Comparison of ENCODE assay signal across 1 cellular context in the genomic region with DNA sequence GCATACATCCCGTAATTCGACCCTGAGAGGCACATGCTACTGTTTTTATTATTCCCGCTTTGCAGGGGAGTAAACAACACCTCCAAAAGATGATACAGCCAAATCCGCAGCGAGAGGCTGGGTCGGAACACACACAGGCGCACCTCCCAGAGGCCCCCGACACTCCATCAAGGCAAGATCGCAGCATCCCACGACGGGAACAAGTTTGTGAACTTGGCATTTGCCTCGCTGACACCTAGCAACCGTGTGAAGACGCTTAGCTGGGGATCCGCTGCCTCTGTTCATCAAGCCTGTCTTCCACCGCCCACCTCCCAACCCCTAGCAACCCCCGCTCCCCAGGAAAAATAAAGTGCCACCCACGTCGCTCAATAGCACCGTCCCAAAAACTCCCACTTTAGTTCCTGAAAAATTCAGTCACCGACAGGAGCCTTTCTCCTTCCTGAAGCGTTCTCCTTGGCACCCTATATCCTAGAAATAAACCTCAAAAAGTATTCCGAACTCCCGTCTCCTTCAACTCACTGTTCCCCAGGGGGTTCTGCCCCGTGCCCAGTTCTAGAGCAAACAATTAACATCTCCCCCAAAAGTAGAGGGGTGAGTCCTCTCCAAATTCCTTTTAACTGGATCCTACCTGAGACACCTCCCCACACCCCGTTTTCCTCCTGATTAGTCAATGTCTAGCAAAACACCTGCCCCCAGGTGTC.
TF ChIP-seq lines count a peak whose summit lies in the region.

No MANE protein-coding gene starts in this region.

TF ChIP-seq in IMR-90, 13 proteins besides CTCF, POLR2A, EP300 and RAD21 (continued from another document):
- TF ChIP-seq, protein P1, sequence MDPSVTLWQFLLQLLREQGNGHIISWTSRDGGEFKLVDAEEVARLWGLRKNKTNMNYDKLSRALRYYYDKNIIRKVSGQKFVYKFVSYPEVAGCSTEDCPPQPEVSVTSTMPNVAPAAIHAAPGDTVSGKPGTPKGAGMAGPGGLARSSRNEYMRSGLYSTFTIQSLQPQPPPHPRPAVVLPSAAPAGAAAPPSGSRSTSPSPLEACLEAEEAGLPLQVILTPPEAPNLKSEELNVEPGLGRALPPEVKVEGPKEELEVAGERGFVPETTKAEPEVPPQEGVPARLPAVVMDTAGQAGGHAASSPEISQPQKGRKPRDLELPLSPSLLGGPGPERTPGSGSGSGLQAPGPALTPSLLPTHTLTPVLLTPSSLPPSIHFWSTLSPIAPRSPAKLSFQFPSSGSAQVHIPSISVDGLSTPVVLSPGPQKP (IDR thresholded peaks at IDR 0.05; ENCODE audit: borderline replicate concordance, low read depth, low read length) = no peak
- TF ChIP-seq SMC3 (IDR thresholded peaks at IDR 0.05; ENCODE audit: low read depth, low read length) (no peak), MAFK (IDR thresholded peaks at IDR 0.05; ENCODE audit: low read depth, low read length) (no peak), CHD1 (IDR thresholded peaks at IDR 0.05; ENCODE audit: low read depth, low read length) (no peak), CEBPB (IDR thresholded peaks at IDR 0.05; ENCODE audit: low read depth, low read length) (no peak), MAZ (IDR thresholded peaks at IDR 0.05; ENCODE audit: borderline replicate concordance, low read depth, low read length) (no peak), RFX5 (IDR thresholded peaks at IDR 0.05; ENCODE audit: low read depth, low read length) (no peak)
- TF ChIP-seq, protein P2, sequence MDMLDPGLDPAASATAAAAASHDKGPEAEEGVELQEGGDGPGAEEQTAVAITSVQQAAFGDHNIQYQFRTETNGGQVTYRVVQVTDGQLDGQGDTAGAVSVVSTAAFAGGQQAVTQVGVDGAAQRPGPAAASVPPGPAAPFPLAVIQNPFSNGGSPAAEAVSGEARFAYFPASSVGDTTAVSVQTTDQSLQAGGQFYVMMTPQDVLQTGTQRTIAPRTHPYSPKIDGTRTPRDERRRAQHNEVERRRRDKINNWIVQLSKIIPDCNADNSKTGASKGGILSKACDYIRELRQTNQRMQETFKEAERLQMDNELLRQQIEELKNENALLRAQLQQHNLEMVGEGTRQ (IDR thresholded peaks at IDR 0.05; ENCODE audit: low read depth, low read length) = no peak
